In the genomic region with DNA sequence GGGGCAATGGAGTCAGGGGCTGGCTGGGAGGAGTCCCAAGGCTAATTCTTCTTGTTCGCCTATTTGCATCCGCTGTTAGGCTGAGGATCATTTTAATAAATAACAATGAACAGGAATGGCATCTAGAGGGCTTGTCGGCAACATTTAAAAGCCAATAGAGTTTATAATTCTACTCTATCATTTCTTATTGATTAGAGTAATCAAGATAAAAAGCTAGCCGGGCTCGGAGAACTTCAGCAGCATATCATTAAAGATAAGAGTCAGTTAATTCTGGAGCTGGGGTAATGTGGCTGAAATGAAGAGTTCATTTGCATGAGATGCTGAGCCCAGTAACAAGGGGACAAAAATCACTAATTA, we compare ENCODE assay signal across 18 cellular contexts. TPM values are rescaled to one million over a fixed set of nuclear protein-coding genes. Genes with fewer than 3 reads are reported as not detected.
A peak's percentile ranks its signal among the peaks of the same experiment; 100 is the strongest.
DNase-seq lines count a peak whose midpoint lies in the region; ATAC-seq and TF ChIP-seq lines count a peak whose summit lies in the region.
"Had no signal": no experiment of that assay in that cellular context is flagged by ENCODE, and none has a peak within 500 bp of the region (broad histone marks: within the 10 kb centered on the region; RNA-seq: fewer than 3 reads in every experiment).

No MANE protein-coding gene starts in this region.

- H3K9me3 ChIP-seq in T-helper 17 cell (ENCODE audit: control insufficient read depth, low read length, poor library complexity, severe bottlenecking) (no peaks in the 10 kb centered on the region), hepatocyte (ENCODE audit: low read depth) (no peaks in the 10 kb centered on the region)
- H3K9me3 ChIP-seq: spleen had no signal

- H3K9me3 Mint-ChIP-seq in activated CD4-positive, alpha-beta memory T cell treated with anti-CD3 and anti-CD28 coated beads, Interleukin-2, amount 10 ng/mL, durations not matched to agents 7 days and 5 days = no peaks in the 10 kb centered on the region
- H3K9me3 Mint-ChIP-seq in activated CD4-positive, alpha-beta memory T cell treated with anti-CD3 and anti-CD28 coated beads for 36 hours = no peaks in the 10 kb centered on the region
- H3K9me3 Mint-ChIP-seq in stimulated activated effector memory CD8-positive, alpha-beta T cell treated with anti-CD3 and anti-CD28 coated beads, Interleukin-12 subunit alpha, Interleukin-12 subunit beta, amount 100 ng/mL, for 72 hours = no peaks in the 10 kb centered on the region

- no peaks in the 10 kb centered on the region for H3K9me2 ChIP-seq in hepatocyte (replicated peaks; ENCODE audit: insufficient read depth)

- no peak overlapping the region for H3K4me3 ChIP-seq in hepatocyte
- H3K4me3 ChIP-seq: cardiac muscle cell had no signal

- peaks cover 83% of the 10 kb centered on the region for H3K27me3 ChIP-seq in hepatocyte

- TF ChIP-seq CTCF in hepatocyte (IDR thresholded peaks at IDR 0.05; ENCODE audit: poor library complexity) = no peak

- no peaks in the 10 kb centered on the region for H4K20me1 ChIP-seq in hepatocyte (ENCODE audit: insufficient read depth, poor library complexity, severe bottlenecking)

- DNase-seq in activated CD4-positive, alpha-beta memory T cell treated with anti-CD3 and anti-CD28 coated beads, Interleukin-2, amount 10 ng/mL, durations not matched to agents 7 days and 5 days = no peak
- no peak for DNase-seq in activated CD4-positive, alpha-beta memory T cell treated with anti-CD3 and anti-CD28 coated beads for 36 hours
- no peak for DNase-seq in T-helper 17 cell
- DNase-seq in hepatocyte (ENCODE audit: low spot score) = no peak
- no peak for DNase-seq in stimulated activated effector memory CD8-positive, alpha-beta T cell treated with anti-CD3 and anti-CD28 coated beads, Interleukin-12 subunit alpha, Interleukin-12 subunit beta, amount 100 ng/mL, for 72 hours (ENCODE audit: low spot score in 2 of 2)
- no peak for DNase-seq in COLO668 (lab: John Stamatoyannopoulos, UW; ENCODE audit: unreplicated experiment)
- DNase-seq in stimulated activated naive CD4-positive, alpha-beta T cell (lab: John Stamatoyannopoulos, UW) = no peak
- DNase-seq: activated CD4-positive, CD25-positive, alpha-beta regulatory T cell; effector memory CD4-positive, alpha-beta T cell; NCI-H1436 treated with DMSO at 0.1 percent for 48 hours; NCI-H2227 treated with DMSO at 0.1 percent for 48 hours had no signal

- H2AFZ ChIP-seq in hepatocyte = no peak overlapping the region

- POLR2A ChIA-PET in activated CD4-positive, alpha-beta memory T cell treated with anti-CD3 and anti-CD28 coated beads, Interleukin-2, amount 10 ng/mL, durations not matched to agents 7 days and 5 days (lab: Charles Lee) = interaction anchor here (0.9 kb wide), 1 partner anchor 377 kb away, joined by 3 read pairs; no protein-coding TSS in a partner anchor
- POLR2A ChIA-PET in activated CD4-positive, alpha-beta memory T cell treated with anti-CD3 and anti-CD28 coated beads for 36 hours (lab: Charles Lee) = no interaction called here

- peak overlapping the region; percentile 100 for H3K4me2 ChIP-seq in hepatocyte

- no peaks in the 10 kb centered on the region for H3K79me2 ChIP-seq in hepatocyte

- H3K36me3 Mint-ChIP-seq in activated CD4-positive, alpha-beta memory T cell treated with anti-CD3 and anti-CD28 coated beads, Interleukin-2, amount 10 ng/mL, durations not matched to agents 7 days and 5 days (ENCODE audit: low read depth) = peaks cover 3% of the 10 kb centered on the region
- H3K36me3 Mint-ChIP-seq in activated CD4-positive, alpha-beta memory T cell treated with anti-CD3 and anti-CD28 coated beads for 36 hours = no peaks in the 10 kb centered on the region
- peaks cover 16% of the 10 kb centered on the region for H3K36me3 Mint-ChIP-seq in T-helper 17 cell (ENCODE audit: low read depth)
- no peaks in the 10 kb centered on the region for H3K36me3 Mint-ChIP-seq in stimulated activated effector memory CD8-positive, alpha-beta T cell treated with anti-CD3 and anti-CD28 coated beads, Interleukin-12 subunit alpha, Interleukin-12 subunit beta, amount 100 ng/mL, for 72 hours

- CTCF ChIA-PET in activated CD4-positive, alpha-beta memory T cell treated with anti-CD3 and anti-CD28 coated beads, Interleukin-2, amount 10 ng/mL, durations not matched to agents 7 days and 5 days (lab: Charles Lee) = no interaction called here
- CTCF ChIA-PET in activated CD4-positive, alpha-beta memory T cell treated with anti-CD3 and anti-CD28 coated beads for 36 hours (lab: Charles Lee) = interaction anchor here (2.1 kb wide), 1 partner anchor 52 kb away, joined by 7 read pairs; no protein-coding TSS in a partner anchor

- no peak overlapping the region for H3K27ac Mint-ChIP-seq in activated CD4-positive, alpha-beta memory T cell treated with anti-CD3 and anti-CD28 coated beads, Interleukin-2, amount 10 ng/mL, durations not matched to agents 7 days and 5 days
- no peak overlapping the region for H3K27ac Mint-ChIP-seq in activated CD4-positive, alpha-beta memory T cell treated with anti-CD3 and anti-CD28 coated beads for 36 hours
- H3K27ac Mint-ChIP-seq in T-helper 17 cell = no peak overlapping the region
- H3K27ac Mint-ChIP-seq in stimulated activated effector memory CD8-positive, alpha-beta T cell treated with anti-CD3 and anti-CD28 coated beads, Interleukin-12 subunit alpha, Interleukin-12 subunit beta, amount 100 ng/mL, for 72 hours = no peak overlapping the region

- H3K27me3 Mint-ChIP-seq in activated CD4-positive, alpha-beta memory T cell treated with anti-CD3 and anti-CD28 coated beads, Interleukin-2, amount 10 ng/mL, durations not matched to agents 7 days and 5 days = peaks cover 87% of the 10 kb centered on the region
- H3K27me3 Mint-ChIP-seq in activated CD4-positive, alpha-beta memory T cell treated with anti-CD3 and anti-CD28 coated beads for 36 hours = peaks cover 83% of the 10 kb centered on the region
- peaks cover 87% of the 10 kb centered on the region for H3K27me3 Mint-ChIP-seq in T-helper 17 cell

- peak overlapping the region; percentile 74 for H3K4me3 Mint-ChIP-seq in activated CD4-positive, alpha-beta memory T cell treated with anti-CD3 and anti-CD28 coated beads, Interleukin-2, amount 10 ng/mL, durations not matched to agents 7 days and 5 days
- no peak overlapping the region for H3K4me3 Mint-ChIP-seq in activated CD4-positive, alpha-beta memory T cell treated with anti-CD3 and anti-CD28 coated beads for 36 hours
- H3K4me3 Mint-ChIP-seq in T-helper 17 cell = peak overlapping the region; percentile 97
- peak overlapping the region; percentile 79 for H3K4me3 Mint-ChIP-seq in stimulated activated effector memory CD8-positive, alpha-beta T cell treated with anti-CD3 and anti-CD28 coated beads, Interleukin-12 subunit alpha, Interleukin-12 subunit beta, amount 100 ng/mL, for 72 hours

- no peaks in the 10 kb centered on the region for H3K36me3 ChIP-seq in hepatocyte (replicated peaks; ENCODE audit: insufficient read depth, low read depth)
- H3K36me3 ChIP-seq: cardiac muscle cell, spleen had no signal

- ATAC-seq in T-helper 17 cell (no peak), GM21526 (IDR thresholded peaks at IDR 0.05; ENCODE audit: low FRiP score, unreplicated experiment) (no peak)
- ATAC-seq in stimulated activated effector memory CD8-positive, alpha-beta T cell treated with anti-CD3 and anti-CD28 coated beads, Interleukin-12 subunit alpha, Interleukin-12 subunit beta, amount 100 ng/mL, for 72 hours = no peak

- no peak overlapping the region for H3K27ac ChIP-seq in hepatocyte
- H3K27ac ChIP-seq: cardiac muscle cell, spleen had no signal

- 13% methylated on average over 5 of the region's 5 CpGs for WGBS in hepatocyte (ENCODE audit: low lambda C conversion rate, missing lambda C conversion rate)

- peaks cover 47% of the 10 kb centered on the region for H3K4me1 Mint-ChIP-seq in activated CD4-positive, alpha-beta memory T cell treated with anti-CD3 and anti-CD28 coated beads, Interleukin-2, amount 10 ng/mL, durations not matched to agents 7 days and 5 days
- peaks cover 51% of the 10 kb centered on the region for H3K4me1 Mint-ChIP-seq in activated CD4-positive, alpha-beta memory T cell treated with anti-CD3 and anti-CD28 coated beads for 36 hours (ENCODE audit: low read depth)
- H3K4me1 Mint-ChIP-seq in T-helper 17 cell = peaks cover 39% of the 10 kb centered on the region
- peaks cover 55% of the 10 kb centered on the region for H3K4me1 Mint-ChIP-seq in stimulated activated effector memory CD8-positive, alpha-beta T cell treated with anti-CD3 and anti-CD28 coated beads, Interleukin-12 subunit alpha, Interleukin-12 subunit beta, amount 100 ng/mL, for 72 hours

- peaks cover 35% of the 10 kb centered on the region for H3K4me1 ChIP-seq in hepatocyte (ENCODE audit: insufficient read depth)

- intact Hi-C loops in activated CD4-positive, alpha-beta memory T cell treated with anti-CD3 and anti-CD28 coated beads for 36 hours (cut with micrococcal nuclease) = loop anchor here (2.0 to 5.0 kb wide), 2 partner anchors 40 to 146 kb away; a partner anchor contains a TSS

RNA-seq across cellular contexts. Expression of a gene that starts 41.9 kb away (rescaled TPM):
- 10 to 100 TPM; 41.4 to 43.3 TPM for total RNA-seq in activated CD4-positive, alpha-beta memory T cell treated with anti-CD3 and anti-CD28 coated beads, Interleukin-2, amount 10 ng/mL, durations not matched to agents 7 days and 5 days
- 10 to 100 TPM; 14.0 to 16.3 TPM for total RNA-seq in activated CD4-positive, alpha-beta memory T cell treated with anti-CD3 and anti-CD28 coated beads for 36 hours
- total RNA-seq in T-helper 17 cell (10 to 100 TPM; 36.7 to 38.5 TPM), hepatocyte (25.3 and 26.1 TPM in 2 replicates)
- polyA plus RNA-seq in hepatocyte = 19.1 and 24.1 TPM in 2 replicates

RNA-seq across cellular contexts. Expression of a gene that starts 49.4 kb away (rescaled TPM):
- not detected for total RNA-seq in activated CD4-positive, alpha-beta memory T cell treated with anti-CD3 and anti-CD28 coated beads, Interleukin-2, amount 10 ng/mL, durations not matched to agents 7 days and 5 days
- not detected for total RNA-seq in activated CD4-positive, alpha-beta memory T cell treated with anti-CD3 and anti-CD28 coated beads for 36 hours
- total RNA-seq in T-helper 17 cell (not detected), hepatocyte (not detected in 2 replicates)
- not detected in 2 replicates for polyA plus RNA-seq in hepatocyte
- total RNA-seq: Calu3, cardiac muscle cell, LHCN-M2, mucosa of gallbladder, posterior vena cava, spleen had no signal
- polyA plus RNA-seq: cardiac muscle cell, spleen had no signal
